ENCODE assay signal across 18 cellular contexts in genomic region chr1:71565267-71565666, GRCh38.
DNase-seq lines count a peak whose midpoint lies in the region; ATAC-seq, FAIRE-seq and TF ChIP-seq lines count a peak whose summit lies in the region.
"Had no signal": no experiment of that assay in that cellular context is flagged by ENCODE, and none has a peak within 500 bp of the region (broad histone marks: within the 10 kb centered on the region; RNA-seq: fewer than 3 reads in every experiment).

No MANE protein-coding gene starts in this region.

- H3K36me3 Mint-ChIP-seq in nephron progenitor cell (ENCODE audit: low read depth) = no peaks in the 10 kb centered on the region
- H3K36me3 Mint-ChIP-seq: neural progenitor cell; stimulated activated effector memory CD8-positive, alpha-beta T cell treated with anti-CD3 and anti-CD28 coated beads, Interleukin-12 subunit alpha, Interleukin-12 subunit beta, amount 100 ng/mL, for 72 hours had no signal

- H3K9me2 ChIP-seq in hepatocyte (replicated peaks; ENCODE audit: insufficient read depth) = no peaks in the 10 kb centered on the region

- no peaks in the 10 kb centered on the region for H3K79me2 ChIP-seq in hepatocyte

- no peaks in the 10 kb centered on the region for H3K4me1 ChIP-seq in hepatocyte (ENCODE audit: insufficient read depth)

- TF ChIP-seq CTCF in AG04450 (IDR thresholded peaks at IDR 0.05; ENCODE audit: low read depth, low read length) (no peak), bronchial epithelial cell (IDR thresholded peaks at IDR 0.05; ENCODE audit: insufficient read depth, low read length, severe bottlenecking) (no peak), hepatocyte (IDR thresholded peaks at IDR 0.05; ENCODE audit: poor library complexity) (no peak), nephron progenitor cell (IDR thresholded peaks at IDR 0.05) (no peak), RWPE1 (conservative IDR thresholded peaks at IDR 0.05; ENCODE audit: low read depth) (no peak)

- no peaks in the 10 kb centered on the region for H3K27me3 Mint-ChIP-seq in nephron progenitor cell (ENCODE audit: low read depth, poor library complexity)
- H3K27me3 Mint-ChIP-seq: activated CD4-positive, alpha-beta memory T cell treated with anti-CD3 and anti-CD28 coated beads, Interleukin-2, amount 10 ng/mL, durations not matched to agents 7 days and 5 days had no signal

- ATAC-seq in HG02678 (IDR thresholded peaks at IDR 0.05; ENCODE audit: unreplicated experiment) = no peak
- no peak for ATAC-seq in HG03342 (IDR thresholded peaks at IDR 0.05; ENCODE audit: unreplicated experiment)
- ATAC-seq: esophagus mucosa; SK-N-SH treated with all-trans-retinoic acid at 6 μM for 48 hours; stimulated activated effector memory CD8-positive, alpha-beta T cell treated with anti-CD3 and anti-CD28 coated beads, Interleukin-12 subunit alpha, Interleukin-12 subunit beta, amount 100 ng/mL, for 72 hours had no signal

- FAIRE-seq in bronchial epithelial cell (lab: Jason Lieb, UNC) = no peak

- H3K9me3 ChIP-seq in AG04450 (ENCODE audit: control insufficient read depth, insufficient read depth, low read length) (no peaks in the 10 kb centered on the region), hepatocyte (ENCODE audit: low read depth) (no peaks in the 10 kb centered on the region)
- H3K9me3 ChIP-seq: sigmoid colon, transverse colon had no signal

- no peaks in the 10 kb centered on the region for H3K9me3 Mint-ChIP-seq in nephron progenitor cell
- H3K9me3 Mint-ChIP-seq: neural progenitor cell had no signal

- CTCF ChIA-PET in AG04450 (lab: Charles Lee) = no interaction called here
- CTCF ChIA-PET in RWPE1 (lab: Yijun Ruan, JAX) = no interaction called here

- H3K4me3 ChIP-seq in AG04450 (ENCODE audit: low read depth, low read length) = no peak overlapping the region
- no peak overlapping the region for H3K4me3 ChIP-seq in bronchial epithelial cell (ENCODE audit: low read depth, low read length)
- no peak overlapping the region for H3K4me3 ChIP-seq in hepatocyte
- H3K4me3 ChIP-seq: neural progenitor cell, sigmoid colon, transverse colon had no signal

- H4K20me1 ChIP-seq in hepatocyte (ENCODE audit: insufficient read depth, poor library complexity, severe bottlenecking) = no peaks in the 10 kb centered on the region

- no peak overlapping the region for H3K4me2 ChIP-seq in hepatocyte
- H3K4me2 ChIP-seq: neural progenitor cell had no signal

- DNase-seq in AG04450 (ENCODE audit: low read depth, low spot score) (peak; percentile 64), HCEC 1CT (peak; percentile 55), bronchial epithelial cell (ENCODE audit: low read depth) (peak; percentile 92), hepatocyte (ENCODE audit: low spot score) (peak; percentile 38), nephron progenitor cell (no peak), RWPE1 (ENCODE audit: low spot score) (no peak)
- DNase-seq: activated CD4-positive, alpha-beta memory T cell treated with anti-CD3 and anti-CD28 coated beads, Interleukin-2, amount 10 ng/mL, durations not matched to agents 7 days and 5 days; Calu3; dermis blood vessel endothelial cell; MV-4-11; sigmoid colon; transverse colon had no signal

- H3K36me3 ChIP-seq in bronchial epithelial cell (ENCODE audit: control insufficient read depth, insufficient read depth, low read length) (no peaks in the 10 kb centered on the region), hepatocyte (replicated peaks; ENCODE audit: insufficient read depth, low read depth) (no peaks in the 10 kb centered on the region)
- H3K36me3 ChIP-seq: neural progenitor cell, sigmoid colon, transverse colon had no signal

- H3K4me1 Mint-ChIP-seq in nephron progenitor cell = peaks cover 7% of the 10 kb centered on the region
- H3K4me1 Mint-ChIP-seq: activated CD4-positive, alpha-beta memory T cell treated with anti-CD3 and anti-CD28 coated beads, Interleukin-2, amount 10 ng/mL, durations not matched to agents 7 days and 5 days; stimulated activated effector memory CD8-positive, alpha-beta T cell treated with anti-CD3 and anti-CD28 coated beads, Interleukin-12 subunit alpha, Interleukin-12 subunit beta, amount 100 ng/mL, for 72 hours had no signal

- no peak overlapping the region for H3K27ac ChIP-seq in AG04450 (ENCODE audit: low read depth, low read length)
- H3K27ac ChIP-seq in hepatocyte = no peak overlapping the region
- no peak overlapping the region for H3K27ac ChIP-seq in RWPE1
- H3K27ac ChIP-seq: neural progenitor cell, transverse colon had no signal

- POLR2A ChIA-PET in AG04450 (lab: Yijun Ruan, JAX) (no interaction called here), RWPE1 (lab: Yijun Ruan, JAX; ENCODE audit: low non-redundant PET) (no interaction called here)

- H3K27me3 ChIP-seq in AG04450 (ENCODE audit: control insufficient read depth, insufficient read depth, low read length) (no peaks in the 10 kb centered on the region), bronchial epithelial cell (ENCODE audit: control insufficient read depth, insufficient read depth, low read length) (no peaks in the 10 kb centered on the region), hepatocyte (no peaks in the 10 kb centered on the region)
- H3K27me3 ChIP-seq: neural progenitor cell, sigmoid colon, transverse colon had no signal

- no peak overlapping the region for H2AFZ ChIP-seq in hepatocyte
- H2AFZ ChIP-seq: neural progenitor cell had no signal

- H3K4me3 Mint-ChIP-seq in nephron progenitor cell = no peak overlapping the region
- H3K4me3 Mint-ChIP-seq: activated CD4-positive, alpha-beta memory T cell treated with anti-CD3 and anti-CD28 coated beads, Interleukin-2, amount 10 ng/mL, durations not matched to agents 7 days and 5 days; neural progenitor cell; stimulated activated effector memory CD8-positive, alpha-beta T cell treated with anti-CD3 and anti-CD28 coated beads, Interleukin-12 subunit alpha, Interleukin-12 subunit beta, amount 100 ng/mL, for 72 hours had no signal

- H3K27ac Mint-ChIP-seq in nephron progenitor cell = no peak overlapping the region
- H3K27ac Mint-ChIP-seq: activated CD4-positive, alpha-beta memory T cell treated with anti-CD3 and anti-CD28 coated beads, Interleukin-2, amount 10 ng/mL, durations not matched to agents 7 days and 5 days; neural progenitor cell; stimulated activated effector memory CD8-positive, alpha-beta T cell treated with anti-CD3 and anti-CD28 coated beads, Interleukin-12 subunit alpha, Interleukin-12 subunit beta, amount 100 ng/mL, for 72 hours had no signal

Comparison
In these comparisons a context has a peak if more than half of its experiments do, and no peak if none do; other contexts are left out.
1. DNase-seq: peak in AG04450 (single experiment), HCEC 1CT (single experiment), bronchial epithelial cell (single experiment) and hepatocyte (single experiment); none in nephron progenitor cell (single experiment) and RWPE1 (single experiment).